In the genomic region with DNA sequence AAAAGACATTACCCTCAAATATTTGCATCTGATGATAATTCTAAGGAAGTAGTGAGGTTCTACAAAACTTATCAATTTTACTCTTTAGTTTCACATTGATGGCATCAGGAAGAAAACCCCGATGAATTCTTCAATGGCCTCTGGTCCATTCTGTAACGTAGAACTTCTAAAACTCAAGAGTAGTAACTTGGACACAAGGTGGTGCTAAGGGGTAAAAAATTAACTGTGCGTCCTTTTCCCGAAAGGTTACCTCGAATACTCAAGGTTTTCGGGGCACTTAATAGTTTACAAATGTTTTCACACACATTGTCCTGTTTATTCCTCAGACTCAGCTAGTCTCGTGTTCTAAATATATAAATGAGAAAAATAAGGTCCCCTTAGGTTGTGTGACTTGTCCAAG, we compare ENCODE assay signal across 9 cellular contexts.
DNase-seq lines count a peak whose midpoint lies in the region; ATAC-seq, FAIRE-seq and TF ChIP-seq lines count a peak whose summit lies in the region.
"Had no signal": no experiment of that assay in that cellular context is flagged by ENCODE, and none has a peak within 500 bp of the region (broad histone marks: within the 10 kb centered on the region; RNA-seq: fewer than 3 reads in every experiment).

No MANE protein-coding gene starts in this region.

- TF ChIP-seq CTCF in D721Med (IDR thresholded peaks at IDR 0.05; ENCODE audit: insufficient read depth, missing control alignments) = peak; percentile 40
- peak; percentile 32 to 45 (median 43); a peak in 5 of 6 replicates for TF ChIP-seq CTCF in HCT116 (IDR thresholded peaks at IDR 0.05 in 2 of 3, conservative IDR thresholded peaks at IDR 0.05 in 1 of 3; ENCODE audit: borderline replicate concordance in 1 of 3, insufficient read depth in 1 of 3, low read depth in 2 of 3, low read length in 2 of 3)
- TF ChIP-seq CTCF in natural killer cell (IDR thresholded peaks at IDR 0.05) = no peak

- BruUV-seq in HCT116 (replicated peaks; lab: Mats Ljungman, UMichigan) = no TSS peak

- H3K27me3 Mint-ChIP-seq in natural killer cell (ENCODE audit: low read depth in 2 of 2) = no peaks in the 10 kb centered on the region
- no peaks in the 10 kb centered on the region for H3K27me3 Mint-ChIP-seq in CD8-positive, alpha-beta memory T cell

- ATAC-seq in HCT116 = peak; percentile 72
- no peak for ATAC-seq in natural killer cell
- ATAC-seq in HG02763 (IDR thresholded peaks at IDR 0.05; ENCODE audit: unreplicated experiment) = no peak

- H3K9me3 ChIP-seq in HCT116 (ENCODE audit: control insufficient read depth in 1 of 2, insufficient read depth in 1 of 2, low read depth in 1 of 2, low read length in 2 of 2) (no peaks in the 10 kb centered on the region), iPS DF 6.9 (ENCODE audit: control insufficient read depth, insufficient read depth, low read length) (no peaks in the 10 kb centered on the region)
- no peaks in the 10 kb centered on the region for H3K9me3 ChIP-seq in CD8-positive, alpha-beta memory T cell (ENCODE audit: low read length)

- no peaks in the 10 kb centered on the region for H3K36me3 Mint-ChIP-seq in natural killer cell
- no peaks in the 10 kb centered on the region for H3K36me3 Mint-ChIP-seq in CD8-positive, alpha-beta memory T cell

- no peak overlapping the region for H3K9ac ChIP-seq in HCT116 (ENCODE audit: low read length)

- H3K27me3 ChIP-seq in HCT116 (ENCODE audit: insufficient read depth, low read length) (peaks cover 39% of the 10 kb centered on the region), iPS DF 6.9 (ENCODE audit: control insufficient read depth, insufficient read depth, low read length) (no peaks in the 10 kb centered on the region)
- H3K27me3 ChIP-seq in CD8-positive, alpha-beta memory T cell (ENCODE audit: insufficient read depth, low read length, poor library complexity, severe bottlenecking) = no peaks in the 10 kb centered on the region

- POLR2A ChIA-PET in HCT116 (lab: Charles Lee) = no interaction called here
- POLR2A ChIA-PET in CD8-positive, alpha-beta memory T cell (lab: Charles Lee) = no interaction called here

- CTCF ChIA-PET in HCT116 (lab: Charles Lee) = interaction anchor here (1.0 kb wide), 1 partner anchor 313 kb away, joined by 4 read pairs; no protein-coding TSS in a partner anchor
- CTCF ChIA-PET in CD8-positive, alpha-beta memory T cell (lab: Charles Lee) = no interaction called here

- no peaks in the 10 kb centered on the region for H3K36me3 ChIP-seq in HCT116 (ENCODE audit: control insufficient read depth in 1 of 2, insufficient read depth in 2 of 2, low read length in 2 of 2)
- H3K36me3 ChIP-seq in iPS DF 6.9 (ENCODE audit: control insufficient read depth, insufficient read depth, low read length) = no peaks in the 10 kb centered on the region
- no peaks in the 10 kb centered on the region for H3K36me3 ChIP-seq in CD8-positive, alpha-beta memory T cell (ENCODE audit: insufficient read depth, low read length)

- intact Hi-C loops in HCT116 (cut with micrococcal nuclease) = loop anchor here (1.0 kb wide), 2 partner anchors 313 to 391 kb away; no protein-coding TSS in a partner anchor
- intact Hi-C loops in natural killer cell (cut with micrococcal nuclease) = no loop called here

- no peak overlapping the region for H3K4me3 Mint-ChIP-seq in natural killer cell
- no peak overlapping the region for H3K4me3 Mint-ChIP-seq in CD8-positive, alpha-beta memory T cell

- RAD21 ChIA-PET in HCT116 (lab: Charles Lee; ENCODE audit: low non-redundant PET in 1 of 2, low total read pairs in 2 of 2, uncharacterized antibody in 2 of 2, unreplicated experiment in 2 of 2) = no interaction called here

- no peak for DNase-seq in D721Med (ENCODE audit: insufficient read length, low spot score)
- DNase-seq in HCT116 (ENCODE audit: low read depth, low spot score) = peak; percentile 15
- DNase-seq in RKO (ENCODE audit: low spot score) = peak; percentile 36
- DNase-seq in iPS DF 6.9 (ENCODE audit: low read depth, low spot score) = peak; percentile 29
- no peak for DNase-seq in natural killer cell
- DNase-seq in T-helper 2 cell = no peak
- no peak for DNase-seq in CD8-positive, alpha-beta memory T cell
- DNase-seq: NCI-H2029 had no signal

- H3K9me3 Mint-ChIP-seq in natural killer cell = no peaks in the 10 kb centered on the region
- H3K9me3 Mint-ChIP-seq in CD8-positive, alpha-beta memory T cell = peaks cover 1 to 14% (median 7%) of the 10 kb centered on the region in 5 donors

- no peaks in the 10 kb centered on the region for H3K4me1 ChIP-seq in HCT116 (ENCODE audit: control insufficient read depth in 1 of 2, insufficient read depth in 2 of 2, low read length in 2 of 2)
- peaks cover 5% of the 10 kb centered on the region for H3K4me1 ChIP-seq in iPS DF 6.9 (ENCODE audit: control insufficient read depth, insufficient read depth, low read length)
- no peaks in the 10 kb centered on the region for H3K4me1 ChIP-seq in CD8-positive, alpha-beta memory T cell (ENCODE audit: insufficient read depth, low read length)

- no CpG with 5 or more reads among the region's 7 CpGs for WGBS in iPS DF 6.9 (ENCODE audit: insufficient coverage, insufficient read length)

- H4K20me1 ChIP-seq in HCT116 (ENCODE audit: insufficient read depth) = no peaks in the 10 kb centered on the region

- no peak overlapping the region for H3K4me2 ChIP-seq in HCT116 (ENCODE audit: low read length)

- TF ChIP-seq POLR2A in HCT116 (IDR thresholded peaks at IDR 0.05; ENCODE audit: borderline replicate concordance, extremely low read depth, insufficient read depth, insufficient read length) = no peak

- H3K9me2 ChIP-seq in HCT116 (ENCODE audit: insufficient read depth) = no peaks in the 10 kb centered on the region

- no peak overlapping the region for H2AFZ ChIP-seq in HCT116 (ENCODE audit: low read depth, low read length, poor library complexity, severe bottlenecking)

- no peak overlapping the region for H3K27ac Mint-ChIP-seq in natural killer cell
- H3K27ac Mint-ChIP-seq in CD8-positive, alpha-beta memory T cell = no peak overlapping the region

- no peak for FAIRE-seq in D721Med (lab: Jason Lieb, UNC)

- no peak overlapping the region for H3K27ac ChIP-seq in HCT116 (ENCODE audit: low read depth, low read length)
- no peak overlapping the region for H3K27ac ChIP-seq in iPS DF 6.9 (ENCODE audit: low read length)
- no peak overlapping the region for H3K27ac ChIP-seq in CD8-positive, alpha-beta memory T cell (ENCODE audit: low read depth, low read length)

- TF ChIP-seq RAD21 in HCT116 (IDR thresholded peaks at IDR 0.05; ENCODE audit: low read depth) = peak; percentile 64

- H3K4me3 ChIP-seq in HCT116 (replicated peaks in 1 of 2; ENCODE audit: low read depth in 1 of 2, low read length in 2 of 2) (no peak overlapping the region), iPS DF 6.9 (ENCODE audit: low read length) (no peak overlapping the region)
- H3K4me3 ChIP-seq in CD8-positive, alpha-beta memory T cell (ENCODE audit: low read length) = no peak overlapping the region

- no peaks in the 10 kb centered on the region for H3K79me2 ChIP-seq in HCT116 (ENCODE audit: insufficient read depth, low read length)

- no peaks in the 10 kb centered on the region for H3K4me1 Mint-ChIP-seq in natural killer cell
- H3K4me1 Mint-ChIP-seq in CD8-positive, alpha-beta memory T cell = no peaks in the 10 kb centered on the region

TF ChIP-seq in HCT116, 20 proteins besides CTCF, POLR2A, EP300 and RAD21:
- TF ChIP-seq REST (IDR thresholded peaks at IDR 0.05; ENCODE audit: low read depth) = no peak
- TF ChIP-seq TCF7L2 (IDR thresholded peaks at IDR 0.05; ENCODE audit: borderline replicate concordance, extremely low read depth, insufficient read depth, insufficient read length) = no peak
- TF ChIP-seq EGR1 (IDR thresholded peaks at IDR 0.05; ENCODE audit: low read depth) = no peak
- TF ChIP-seq CEBPB (IDR thresholded peaks at IDR 0.05; ENCODE audit: low read depth) = no peak

Comparison
In these comparisons a context has a peak if more than half of its experiments do, and no peak if none do; other contexts are left out.
1. DNase-seq: peak in HCT116 (single experiment), RKO (single experiment) and iPS DF 6.9 (single experiment); none in D721Med (single experiment), natural killer cell (single experiment), T-helper 2 cell (0 of 5) and CD8-positive, alpha-beta memory T cell (0 of 5).